ENCODE assay signal across 20 cellular contexts in genomic region chr1:41171266-41171874, GRCh38.
"Had no signal": no experiment of that assay in that cellular context is flagged by ENCODE, and none has a peak within 500 bp of the region (broad histone marks: within the 10 kb centered on the region; RNA-seq: fewer than 3 reads in every experiment).

No MANE protein-coding gene starts in this region.

- H3K27me3 Mint-ChIP-seq: activated CD4-positive, alpha-beta memory T cell treated with anti-CD3 and anti-CD28 coated beads, Interleukin-2, amount 10 ng/mL, durations not matched to agents 7 days and 5 days; activated CD4-positive, alpha-beta T cell treated with anti-CD3 and anti-CD28 coated beads, Interleukin-2, amount 10 ng/mL, durations not matched to agents 24 days and 14 days; activated naive CD4-positive, alpha-beta T cell treated with anti-CD3 and anti-CD28 coated beads, Interleukin-2, amount 10 ng/mL, durations not matched to agents 7 days and 5 days; memory B cell; stimulated activated memory B cell treated with anti-CD40 and anti-IgM and Interleukin-4, amounts not matched to agents 10 μg/mL and 1 μg/mL and 100 μg/mL, for 72 hours had no signal

- H3K9me3 ChIP-seq: right lobe of liver had no signal

- ATAC-seq: activated CD4-positive, CD25-positive, alpha-beta regulatory T cell treated with anti-CD3 and anti-CD28 coated beads, Interleukin-2, amount 50 U/mL, for 24 hours; heart right ventricle; left cardiac atrium; right lobe of liver; stimulated activated memory B cell treated with anti-CD40 and anti-IgM and Interleukin-4, amounts not matched to agents 10 μg/mL and 1 μg/mL and 100 μg/mL, for 72 hours had no signal

- H3K4me3 ChIP-seq: heart right ventricle, right lobe of liver, transverse colon, uterus had no signal

- H3K4me1 Mint-ChIP-seq: activated CD4-positive, alpha-beta memory T cell treated with anti-CD3 and anti-CD28 coated beads, Interleukin-2, amount 10 ng/mL, durations not matched to agents 7 days and 5 days; activated naive CD4-positive, alpha-beta T cell treated with anti-CD3 and anti-CD28 coated beads, Interleukin-2, amount 10 ng/mL, durations not matched to agents 7 days and 5 days; nephron progenitor cell had no signal

- DNase-seq: activated CD4-positive, alpha-beta memory T cell treated with anti-CD3 and anti-CD28 coated beads, Interleukin-2, amount 10 ng/mL, durations not matched to agents 7 days and 5 days; activated CD4-positive, alpha-beta T cell treated with anti-CD3 and anti-CD28 coated beads, Interleukin-2, amount 10 ng/mL, durations not matched to agents 24 days and 14 days; activated effector memory CD4-positive, alpha-beta T cell treated with anti-CD3 and anti-CD28 coated beads, Interleukin-2, amount 50 U/mL, for 16 hours; activated naive CD4-positive, alpha-beta T cell treated with anti-CD3 and anti-CD28 coated beads, Interleukin-2, amount 10 ng/mL, durations not matched to agents 7 days and 5 days; cerebellar nuclear complex; cortex of kidney; foreskin fibroblast; heart right ventricle; islet precursor cell; left cardiac atrium; nephron progenitor cell; posterior cingulate gyrus; right lobe of liver; small intestine; stimulated activated CD4-positive, alpha-beta T cell treated with anti-CD3 and anti-CD28 coated beads, Interleukin-2, amount 100 ng/mL, for 24 hours; transverse colon; uterus had no signal

- H3K4me1 ChIP-seq: heart right ventricle, transverse colon, uterus had no signal

- H3K36me3 ChIP-seq: right lobe of liver, transverse colon, uterus had no signal

- H3K27me3 ChIP-seq: heart right ventricle, right lobe of liver, transverse colon, uterus had no signal

- FAIRE-seq: small intestine had no signal

- H3K27ac ChIP-seq: heart right ventricle, right lobe of liver, transverse colon, uterus had no signal

- H3K4me3 Mint-ChIP-seq: activated CD4-positive, alpha-beta memory T cell treated with anti-CD3 and anti-CD28 coated beads, Interleukin-2, amount 10 ng/mL, durations not matched to agents 7 days and 5 days; activated CD4-positive, alpha-beta T cell treated with anti-CD3 and anti-CD28 coated beads, Interleukin-2, amount 10 ng/mL, durations not matched to agents 24 days and 14 days; activated naive CD4-positive, alpha-beta T cell treated with anti-CD3 and anti-CD28 coated beads, Interleukin-2, amount 10 ng/mL, durations not matched to agents 7 days and 5 days; memory B cell; nephron progenitor cell; stimulated activated memory B cell treated with anti-CD40 and anti-IgM and Interleukin-4, amounts not matched to agents 10 μg/mL and 1 μg/mL and 100 μg/mL, for 72 hours had no signal
